In the genomic region with DNA sequence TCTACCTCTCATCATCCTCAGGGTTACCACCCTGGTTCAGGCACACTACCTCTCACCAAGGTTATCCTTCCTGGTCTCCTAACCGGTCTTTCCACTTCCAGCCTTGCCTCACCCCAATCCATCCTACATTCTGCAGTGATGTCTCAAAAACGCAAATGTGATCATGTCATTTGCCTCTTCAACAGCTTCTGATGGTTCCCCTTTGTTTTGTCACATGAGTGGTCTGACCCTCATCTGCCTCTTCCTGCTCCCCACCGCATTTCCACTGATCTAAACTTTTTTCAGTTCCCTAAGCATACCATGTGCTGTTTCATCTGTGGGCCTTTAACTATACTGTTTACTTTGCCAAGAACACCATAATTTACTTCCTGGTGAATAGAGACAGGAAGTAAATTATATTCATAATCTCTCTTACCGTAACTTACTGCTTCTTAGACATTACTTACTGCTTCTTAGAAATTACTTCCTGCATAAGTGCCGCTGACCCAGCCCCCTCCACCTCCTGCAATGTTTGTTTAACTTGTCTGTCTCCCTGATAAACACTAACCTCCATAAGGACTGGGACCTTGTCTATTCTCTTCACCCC, we compare ENCODE assay signal across 8 cellular contexts. TPM values are rescaled to one million over a fixed set of nuclear protein-coding genes. Genes with fewer than 3 reads are reported as not detected.
A peak's percentile ranks its signal among the peaks of the same experiment; 100 is the strongest.
DNase-seq lines count a peak whose midpoint lies in the region; ATAC-seq and TF ChIP-seq lines count a peak whose summit lies in the region.

No MANE protein-coding gene starts in this region.

- no peaks in the 10 kb centered on the region for H4K20me1 ChIP-seq in BLaER1 treated with 17β-estradiol and CSF1 and Interleukin-3, amounts not matched to agents 10 nM and 100 nM

- no peaks in the 10 kb centered on the region for H3K36me3 Mint-ChIP-seq in central memory CD8-positive, alpha-beta T cell (ENCODE audit: insufficient read depth)
- H3K36me3 Mint-ChIP-seq in progenitor cell of endocrine pancreas (ENCODE audit: insufficient read depth): no peaks in the 10 kb centered on the region

- 25 to 29% (median 27%) methylated on average over 5 of the region's 5 CpGs for WGBS in stomach, 5 donors

- H3K4me3 Mint-ChIP-seq in central memory CD8-positive, alpha-beta T cell: no peak overlapping the region
- no peak overlapping the region for H3K4me3 Mint-ChIP-seq in progenitor cell of endocrine pancreas (ENCODE audit: low read depth)

- DNase-seq in central memory CD8-positive, alpha-beta T cell (ENCODE audit: low spot score in 2 of 2): no peak
- DNase-seq in stomach: no peak
- no peak for DNase-seq in HAP-1 (ENCODE audit: low spot score in 2 of 2)
- no peak for DNase-seq in NCI-H2171 treated with DMSO at 0.1 percent for 48 hours (lab: John Stamatoyannopoulos, UW)
- no peak for DNase-seq in progenitor cell of endocrine pancreas (ENCODE audit: low spot score, unreplicated experiment)

- no peaks in the 10 kb centered on the region for H3K36me3 ChIP-seq in BLaER1 treated with 17β-estradiol and CSF1 and Interleukin-3, amounts not matched to agents 10 nM and 100 nM
- H3K36me3 ChIP-seq in stomach (no peaks in the 10 kb centered on the region), HAP-1 (replicated peaks) (no peaks in the 10 kb centered on the region)

- H3K27ac Mint-ChIP-seq in central memory CD8-positive, alpha-beta T cell (ENCODE audit: low read depth): no peak overlapping the region
- no peak overlapping the region for H3K27ac Mint-ChIP-seq in progenitor cell of endocrine pancreas

- H3K27me3 ChIP-seq in BLaER1 treated with 17β-estradiol and CSF1 and Interleukin-3, amounts not matched to agents 10 nM and 100 nM: no peaks in the 10 kb centered on the region
- H3K27me3 ChIP-seq in stomach (no peaks in the 10 kb centered on the region), HAP-1 (ENCODE audit: low read depth) (peaks cover 11% of the 10 kb centered on the region; the same call in 1 of the 2 replicates)

- no peaks in the 10 kb centered on the region for H3K9me3 Mint-ChIP-seq in central memory CD8-positive, alpha-beta T cell
- H3K9me3 Mint-ChIP-seq in progenitor cell of endocrine pancreas (ENCODE audit: low read depth): no peaks in the 10 kb centered on the region

- H3K4me1 Mint-ChIP-seq in central memory CD8-positive, alpha-beta T cell: no peaks in the 10 kb centered on the region
- peaks cover 16% of the 10 kb centered on the region for H3K4me1 Mint-ChIP-seq in progenitor cell of endocrine pancreas (ENCODE audit: low read depth)

- H3K27ac ChIP-seq in BLaER1 treated with 17β-estradiol and CSF1 and Interleukin-3, amounts not matched to agents 10 nM and 100 nM: peak overlapping the region in 9 of 11 experiments; percentile 14 to 98 (median 75); a peak in 17 of 22 replicates
- peak overlapping the region; percentile 32 to 75 (median 69) for H3K27ac ChIP-seq in stomach

- no peak for TF ChIP-seq EP300 in stomach (IDR thresholded peaks at IDR 0.05)

- TF ChIP-seq CTCF in stomach (IDR thresholded peaks at IDR 0.05): no peak
- no peak for TF ChIP-seq CTCF in progenitor cell of endocrine pancreas (IDR thresholded peaks at IDR 0.05; ENCODE audit: unreplicated experiment)

- H3K4me3 ChIP-seq in BLaER1 treated with 17β-estradiol and CSF1 and Interleukin-3, amounts not matched to agents 10 nM and 100 nM: no peak overlapping the region
- H3K4me3 ChIP-seq in stomach: no peak overlapping the region
- no peak overlapping the region for H3K4me3 ChIP-seq in HAP-1

- intact Hi-C loops in stomach (cut with DNase I; ENCODE audit: low total_unique reads): no loop called here

- TF ChIP-seq POLR2A in stomach (IDR thresholded peaks at IDR 0.05): no peak

- peaks cover 13% of the 10 kb centered on the region for H3K27me3 Mint-ChIP-seq in central memory CD8-positive, alpha-beta T cell
- H3K27me3 Mint-ChIP-seq in progenitor cell of endocrine pancreas: no peaks in the 10 kb centered on the region

- in situ Hi-C loops in HAP-1 (cut with MboI; ENCODE audit: low sequenced_read_pairs): no loop called here

- ATAC-seq in GM19372 (IDR thresholded peaks at IDR 0.05; ENCODE audit: low read depth, unreplicated experiment): peak; percentile 53
- peak; percentile 77 for ATAC-seq in HG03571 (IDR thresholded peaks at IDR 0.05; ENCODE audit: unreplicated experiment)
- peak; percentile 53 for ATAC-seq in central memory CD8-positive, alpha-beta T cell (replicated peaks; ENCODE audit: extremely low read depth, poor library complexity, severe bottlenecking)

- peaks cover 9 to 95% (median 35%) of the 10 kb centered on the region in 10 experiments; a peak in 17 of 20 replicates for H3K4me1 ChIP-seq in BLaER1 treated with 17β-estradiol and CSF1 and Interleukin-3, amounts not matched to agents 10 nM and 100 nM
- H3K4me1 ChIP-seq in stomach (peaks cover 10 to 35% (median 17%) of the 10 kb centered on the region in 4 donors), HAP-1 (peaks cover 9% of the 10 kb centered on the region)

- H3K9me3 ChIP-seq in BLaER1 treated with 17β-estradiol and CSF1 and Interleukin-3, amounts not matched to agents 10 nM and 100 nM (replicated peaks in 1 of 11): no peaks in the 10 kb centered on the region
- no peaks in the 10 kb centered on the region for H3K9me3 ChIP-seq in stomach
- no peaks in the 10 kb centered on the region for H3K9me3 ChIP-seq in HAP-1

- H3K4me2 ChIP-seq in BLaER1 treated with 17β-estradiol and CSF1 and Interleukin-3, amounts not matched to agents 10 nM and 100 nM: peak overlapping the region; percentile 6 to 85 (median 52); a peak in 18 of 22 replicates

- peak overlapping the region in 6 of 11 experiments; percentile 4 to 90 (median 66); a peak in 9 of 22 replicates for H3K9ac ChIP-seq in BLaER1 treated with 17β-estradiol and CSF1 and Interleukin-3, amounts not matched to agents 10 nM and 100 nM

RNA-seq across cellular contexts. Expression of a gene that starts 27.1 kb away (rescaled TPM):
- total RNA-seq in stomach (10 to 100 TPM in 4 of 5 donors, 1 to 10 TPM in 1; 2.3 to 17.3 (median 11.6) TPM), progenitor cell of endocrine pancreas (17.5 and 20.1 TPM in 2 replicates)
- 1 to 10 TPM; 2.0 to 5.3 (median 3.4) TPM for polyA plus RNA-seq in stomach
